Comparison of ENCODE assay signal across 17 cellular contexts in genomic region chr21:24272527-24272938, GRCh38.
"Had no signal": no experiment of that assay in that cellular context is flagged by ENCODE, and none has a peak within 500 bp of the region (broad histone marks: within the 10 kb centered on the region; RNA-seq: fewer than 3 reads in every experiment).

No MANE protein-coding gene starts in this region.

- H3K4me3 ChIP-seq: breast epithelium, esophagus squamous epithelium, neural progenitor cell, tibial artery had no signal

- H3K4me1 ChIP-seq: breast epithelium, esophagus squamous epithelium, neural progenitor cell, tibial artery had no signal

- H3K27ac ChIP-seq: breast epithelium, esophagus squamous epithelium, neural progenitor cell, tibial artery had no signal

- H3K4me1 Mint-ChIP-seq: activated naive CD4-positive, alpha-beta T cell treated with anti-CD3 and anti-CD28 coated beads, Interleukin-2, amount 50 U/mL, for 24 hours; neural progenitor cell had no signal

- H3K27ac Mint-ChIP-seq: activated naive CD4-positive, alpha-beta T cell treated with anti-CD3 and anti-CD28 coated beads, Interleukin-2, amount 50 U/mL, for 24 hours; memory B cell; naive thymus-derived CD4-positive, alpha-beta T cell; neural progenitor cell; progenitor cell of endocrine pancreas; T-helper 2 cell treated with Interferon-gamma antibody and Interleukin-4, amounts not matched to agents 5 μg/mL and 100 μg/mL, for 36 hours had no signal

- H3K27me3 ChIP-seq: breast epithelium, esophagus squamous epithelium, neural progenitor cell, tibial artery had no signal

- H3K9me3 ChIP-seq: breast epithelium, esophagus squamous epithelium, tibial artery had no signal

- H2AFZ ChIP-seq: neural progenitor cell had no signal

- H3K4me3 Mint-ChIP-seq: activated naive CD4-positive, alpha-beta T cell treated with anti-CD3 and anti-CD28 coated beads, Interleukin-2, amount 50 U/mL, for 24 hours; memory B cell; naive thymus-derived CD4-positive, alpha-beta T cell; neural progenitor cell; T-helper 2 cell treated with Interferon-gamma antibody and Interleukin-4, amounts not matched to agents 5 μg/mL and 100 μg/mL, for 36 hours had no signal

- H3K4me2 ChIP-seq: neural progenitor cell had no signal

- H3K27me3 Mint-ChIP-seq: activated naive CD4-positive, alpha-beta T cell treated with anti-CD3 and anti-CD28 coated beads, Interleukin-2, amount 50 U/mL, for 24 hours; progenitor cell of endocrine pancreas had no signal

- H3K9me3 Mint-ChIP-seq: activated naive CD4-positive, alpha-beta T cell treated with anti-CD3 and anti-CD28 coated beads, Interleukin-2, amount 50 U/mL, for 24 hours; memory B cell; neural progenitor cell; T-helper 2 cell treated with Interferon-gamma antibody and Interleukin-4, amounts not matched to agents 5 μg/mL and 100 μg/mL, for 36 hours had no signal

- ATAC-seq: activated CD4-positive, CD25-positive, alpha-beta regulatory T cell treated with anti-CD3 and anti-CD28 coated beads, Interleukin-2, amount 50 U/mL, for 24 hours; naive thymus-derived CD4-positive, alpha-beta T cell had no signal

- DNase-seq: activated CD4-positive, alpha-beta T cell treated with anti-CD3 and anti-CD28 coated beads, Interleukin-2, amount 50 U/mL, for 48 hours; activated gamma-delta T cell; cortex of kidney; esophagus squamous epithelium; naive thymus-derived CD4-positive, alpha-beta T cell; stimulated activated CD4-positive, alpha-beta T cell treated with anti-CD3 and anti-CD28 coated beads, Interleukin-12 subunit alpha, Interleukin-12 subunit beta, amount 100 ng/mL, for 4 hours; stimulated activated CD4-positive, alpha-beta T cell treated with anti-CD3 and anti-CD28 coated beads, Interleukin-1b, Interleukin-23, amount 100 ng/mL, for 48 hours; stimulated activated CD8-positive, alpha-beta memory T cell treated with anti-CD3 and anti-CD28 coated beads, Interleukin-4, amount 100 ng/mL, for 48 hours; stimulated activated naive CD4-positive, alpha-beta T cell treated with Interleukin-2 at 50 U/mL for 16 hours; tibial artery had no signal

- H3K9ac ChIP-seq: neural progenitor cell had no signal

- H3K36me3 Mint-ChIP-seq: activated naive CD4-positive, alpha-beta T cell treated with anti-CD3 and anti-CD28 coated beads, Interleukin-2, amount 50 U/mL, for 24 hours; memory B cell; naive thymus-derived CD4-positive, alpha-beta T cell; neural progenitor cell had no signal

- H3K36me3 ChIP-seq: breast epithelium, esophagus squamous epithelium, neural progenitor cell, tibial artery had no signal
